8 cellular contexts compared by ENCODE assay signal in the genomic region with DNA sequence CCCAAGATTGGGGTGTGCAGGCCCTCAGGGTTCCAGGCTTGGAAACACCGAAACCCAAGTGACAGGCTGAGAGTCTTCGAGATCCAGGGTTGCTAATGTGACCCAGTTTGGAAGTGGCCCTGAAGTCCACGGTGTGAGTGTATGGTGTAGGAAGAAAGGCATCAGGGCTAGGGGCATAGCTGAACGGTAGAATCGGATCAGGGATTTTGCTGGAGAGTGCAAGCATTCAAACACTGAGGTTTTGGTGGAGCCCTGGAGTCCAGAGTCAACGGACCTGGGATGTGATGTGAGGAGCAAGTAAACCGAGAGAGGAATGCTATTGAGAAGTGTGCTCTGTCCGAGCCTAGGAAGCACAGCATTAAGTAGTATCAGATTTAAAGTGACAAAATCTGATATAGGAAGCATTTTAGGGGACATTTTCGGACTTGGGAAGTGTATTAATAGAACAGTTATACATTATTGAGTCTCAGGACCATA.
DNase-seq lines count a peak whose midpoint lies in the region; ATAC-seq, FAIRE-seq and TF ChIP-seq lines count a peak whose summit lies in the region.

No MANE protein-coding gene starts in this region.

- TF ChIP-seq CTCF in astrocyte of the cerebellum (IDR thresholded peaks at IDR 0.05; ENCODE audit: low read depth, low read length, missing control alignments) (no peak), D721Med (IDR thresholded peaks at IDR 0.05; ENCODE audit: insufficient read depth, missing control alignments) (no peak)

- in situ Hi-C loops in astrocyte of the cerebellum (cut with HindIII; ENCODE audit: low sequenced_read_pairs) = no loop called here

- peak overlapping the region; percentile 84 for H3K4me3 Mint-ChIP-seq in stimulated activated effector memory CD8-positive, alpha-beta T cell treated with anti-CD3 and anti-CD28 coated beads, Interleukin-12 subunit alpha, Interleukin-12 subunit beta, amount 100 ng/mL, for 72 hours

- DNase-seq in astrocyte of the cerebellum (ENCODE audit: low read depth) = no peak
- peak; percentile 56 for DNase-seq in islet precursor cell
- no peak for DNase-seq in stimulated activated effector memory CD8-positive, alpha-beta T cell treated with anti-CD3 and anti-CD28 coated beads, Interleukin-12 subunit alpha, Interleukin-12 subunit beta, amount 100 ng/mL, for 72 hours (ENCODE audit: low spot score in 2 of 2)
- DNase-seq in NAMALWA (ENCODE audit: low spot score) = no peak
- DNase-seq in D721Med (ENCODE audit: insufficient read length, low spot score) = no peak

- no peaks in the 10 kb centered on the region for H3K9me3 Mint-ChIP-seq in stimulated activated effector memory CD8-positive, alpha-beta T cell treated with anti-CD3 and anti-CD28 coated beads, Interleukin-12 subunit alpha, Interleukin-12 subunit beta, amount 100 ng/mL, for 72 hours

- peaks cover 41% of the 10 kb centered on the region for H3K36me3 Mint-ChIP-seq in stimulated activated effector memory CD8-positive, alpha-beta T cell treated with anti-CD3 and anti-CD28 coated beads, Interleukin-12 subunit alpha, Interleukin-12 subunit beta, amount 100 ng/mL, for 72 hours

- FAIRE-seq in D721Med (lab: Jason Lieb, UNC) = no peak

- H3K4me3 ChIP-seq in astrocyte of the cerebellum (ENCODE audit: low read depth, low read length) = peak overlapping the region; percentile 89

- peaks cover 66% of the 10 kb centered on the region for H3K4me1 Mint-ChIP-seq in stimulated activated effector memory CD8-positive, alpha-beta T cell treated with anti-CD3 and anti-CD28 coated beads, Interleukin-12 subunit alpha, Interleukin-12 subunit beta, amount 100 ng/mL, for 72 hours

- peak overlapping the region; percentile 100 for H3K27ac Mint-ChIP-seq in stimulated activated effector memory CD8-positive, alpha-beta T cell treated with anti-CD3 and anti-CD28 coated beads, Interleukin-12 subunit alpha, Interleukin-12 subunit beta, amount 100 ng/mL, for 72 hours

- H3K36me3 ChIP-seq in KOPT-K1 (ENCODE audit: insufficient read depth, low read length) = peaks cover 20% of the 10 kb centered on the region

- ATAC-seq in GM18511 (IDR thresholded peaks at IDR 0.05; ENCODE audit: unreplicated experiment) (peak; percentile 8), GM21526 (IDR thresholded peaks at IDR 0.05; ENCODE audit: low FRiP score, unreplicated experiment) (no peak)
- no peak for ATAC-seq in stimulated activated effector memory CD8-positive, alpha-beta T cell treated with anti-CD3 and anti-CD28 coated beads, Interleukin-12 subunit alpha, Interleukin-12 subunit beta, amount 100 ng/mL, for 72 hours

- no peaks in the 10 kb centered on the region for H3K9me3 ChIP-seq in KOPT-K1 (ENCODE audit: insufficient read depth, low read length, poor library complexity, severe bottlenecking)

- peak overlapping the region; percentile 92 for H3K27ac ChIP-seq in KOPT-K1 (ENCODE audit: low read depth, low read length, poor library complexity, severe bottlenecking)
